ENCODE assay signal across 26 cellular contexts in genomic region chr20:25176184-25176583, GRCh38. TPM values are rescaled to one million over a fixed set of nuclear protein-coding genes. Genes with fewer than 3 reads are reported as not detected.
DNase-seq lines count a peak whose midpoint lies in the region; ATAC-seq, FAIRE-seq and TF ChIP-seq lines count a peak whose summit lies in the region.
"Had no signal": no experiment of that assay in that cellular context is flagged by ENCODE, and none has a peak within 500 bp of the region (broad histone marks: within the 10 kb centered on the region; RNA-seq: fewer than 3 reads in every experiment).

No MANE protein-coding gene starts in this region.

- no peak for DNase-seq in HepG2 (ENCODE audit: low spot score)
- no peak for DNase-seq in right lobe of liver
- DNase-seq in RWPE1 (ENCODE audit: low spot score): no peak
- no peak for DNase-seq in urothelium cell line (ENCODE audit: low spot score)
- no peak for DNase-seq in pons (ENCODE audit: low spot score)
- no peak for DNase-seq in HEK293T (ENCODE audit: extremely low spot score)
- DNase-seq in epidermal melanocyte (ENCODE audit: insufficient read length, low spot score): no peak
- DNase-seq: ACHN; BE2C; C1 segment of cervical spinal cord; CD4-positive, alpha-beta memory T cell; CD4-positive, CD25-positive, alpha-beta regulatory T cell; COR-L47; DMS 273 treated with DMSO at 0.1 percent for 48 hours; DMS153; DMS53; DMS79; DND-41; EL; GDM1 had no signal

- H3K36me3 ChIP-seq in HepG2 (replicated peaks in 1 of 2; ENCODE audit: control insufficient read depth in 1 of 2, insufficient read depth in 2 of 2, low read length in 2 of 2): no peaks in the 10 kb centered on the region
- no peaks in the 10 kb centered on the region for H3K36me3 ChIP-seq in right lobe of liver
- no peaks in the 10 kb centered on the region for H3K36me3 ChIP-seq in Loucy (ENCODE audit: insufficient read depth, low read length)
- H3K36me3 ChIP-seq: BE2C, BLaER1 had no signal

- TF ChIP-seq POLR2A in HepG2 (IDR thresholded peaks at IDR 0.05; ENCODE audit: insufficient read depth in 1 of 2, low read depth in 2 of 2, low read length in 2 of 2) (no peak), right lobe of liver (IDR thresholded peaks at IDR 0.05) (no peak)

- 7% methylated on average over 3 of the region's 3 CpGs for WGBS in HepG2 (ENCODE audit: low lambda C conversion rate)
- WGBS in right lobe of liver (ENCODE audit: insufficient coverage, low coverage, low lambda C conversion rate, missing lambda C conversion rate): 60% methylated on average over 3 of the region's 3 CpGs

- H3K9me3 ChIP-seq in HepG2 (ENCODE audit: low read length) (peaks cover 10% of the 10 kb centered on the region), right lobe of liver (no peaks in the 10 kb centered on the region), Loucy (ENCODE audit: insufficient read depth, low read depth, low read length) (no peaks in the 10 kb centered on the region)
- H3K9me3 ChIP-seq: BE2C had no signal

- TF ChIP-seq EP300 in HepG2 (IDR thresholded peaks at IDR 0.05; ENCODE audit: low read depth in 2 of 2, low read length in 2 of 2): no peak
- no peak for TF ChIP-seq EP300 in HepG2 (CRISPR knock-in tag; IDR thresholded peaks at IDR 0.05; ENCODE audit: borderline replicate concordance)

- no peaks in the 10 kb centered on the region for H3K79me2 ChIP-seq in HepG2 (ENCODE audit: insufficient read depth, low read length)
- H3K79me2 ChIP-seq in Loucy (ENCODE audit: insufficient read depth, low read length): no peaks in the 10 kb centered on the region

- CTCF ChIA-PET in HepG2 (lab: Yijun Ruan, JAX; ENCODE audit: low intra/inter-chr PET ratio, low total read pairs) (no interaction called here), RWPE1 (lab: Yijun Ruan, JAX) (no interaction called here), HEK293T (lab: Yijun Ruan, JAX) (interaction anchor here (0.6 kb wide), 1 partner anchor 1237 kb away, joined by 4 read pairs; no protein-coding TSS in a partner anchor)

- FAIRE-seq in HepG2 (lab: Jason Lieb, UNC) (no peak), urothelium cell line (lab: Jason Lieb, UNC) (peak; percentile 9)
- FAIRE-seq: GM12878, GM12892, GM18507 had no signal

- BruUV-seq in HepG2 (replicated peaks; lab: Mats Ljungman, UMichigan): no TSS peak

- H2AFZ ChIP-seq in HepG2 (ENCODE audit: low read length) (peak overlapping the region; percentile 15), Loucy (ENCODE audit: low read length) (0 out of 2 replicates have a peak overlapping the region, but pooled peaks have one; percentile 36)

- TF ChIP-seq CTCF in HepG2 (CRISPR knock-in tag; IDR thresholded peaks at IDR 0.05): no peak
- no peak for TF ChIP-seq CTCF in right lobe of liver (IDR thresholded peaks at IDR 0.05)
- TF ChIP-seq CTCF in Loucy (conservative IDR thresholded peaks at IDR 0.05; ENCODE audit: low read length): no peak
- no peak for TF ChIP-seq CTCF in RWPE1 (conservative IDR thresholded peaks at IDR 0.05; ENCODE audit: low read depth)

- TF ChIP-seq RAD21 in HepG2 (CRISPR knock-in tag; IDR thresholded peaks at IDR 0.05): no peak

- POLR2A ChIA-PET in HepG2 (lab: Yijun Ruan, JAX) (interaction anchor here (1.2 to 4.0 kb wide), 2 partner anchors 11 to 19 kb away, joined by 8 to 24 read pairs; partner anchors contain the start of gene ENTPD6), RWPE1 (lab: Yijun Ruan, JAX; ENCODE audit: low non-redundant PET) (no interaction called here), HEK293T (lab: Yijun Ruan, JAX) (no interaction called here)

- H3K9me2 ChIP-seq in Loucy (replicated peaks; ENCODE audit: low read depth, low read length): no peaks in the 10 kb centered on the region

- H3K9ac ChIP-seq in HepG2 (ENCODE audit: insufficient read depth, low read depth, low read length) (no peak overlapping the region), Loucy (ENCODE audit: low read depth, low read length, poor library complexity, severe bottlenecking) (no peak overlapping the region)
- H3K9ac ChIP-seq: BLaER1 had no signal

- no peaks in the 10 kb centered on the region for H3F3A ChIP-seq in Loucy (ENCODE audit: low read depth)

- H3K27ac ChIP-seq in HepG2 (ENCODE audit: extremely low read length, insufficient read depth, low read length) (no peak overlapping the region), right lobe of liver (no peak overlapping the region), RWPE1 (peak overlapping the region; percentile 17; the same call in 1 of the 2 replicates)
- H3K27ac ChIP-seq: 22Rv1, BLaER1 had no signal

- H3K27me3 ChIP-seq in HepG2 (ENCODE audit: control insufficient read depth in 1 of 2, insufficient read depth in 2 of 2, low read length in 2 of 2) (no peaks in the 10 kb centered on the region), right lobe of liver (no peaks in the 10 kb centered on the region), Loucy (ENCODE audit: insufficient read depth, low read length, poor library complexity, severe bottlenecking) (no peaks in the 10 kb centered on the region)
- H3K27me3 ChIP-seq: BE2C, BLaER1 had no signal

- H3K4me3 ChIP-seq in HepG2 (replicated peaks in 1 of 3; ENCODE audit: insufficient read depth in 1 of 3, low read depth in 2 of 3, low read length in 3 of 3) (no peak overlapping the region), right lobe of liver (no peak overlapping the region), Loucy (ENCODE audit: low read length, poor library complexity, severe bottlenecking) (no peak overlapping the region)
- H3K4me3 ChIP-seq: BLaER1, GM12878 had no signal

- in situ Hi-C loops in HepG2 (cut with HindIII; ENCODE audit: extremely low pct_ligation_motif_present, low pct_unique_long_range_greater_than_20kb): loop anchor here (5.0 kb wide), 2 partner anchors 34 to 94 kb away; partner anchors contain the start of gene VSX1

- ATAC-seq in HepG2: peak; percentile 32
- ATAC-seq in right lobe of liver: no peak
- ATAC-seq: GM12878 had no signal

- H4K20me1 ChIP-seq in HepG2 (ENCODE audit: insufficient read depth, low read length) (no peaks in the 10 kb centered on the region), Loucy (ENCODE audit: insufficient read depth, low read length, poor library complexity, severe bottlenecking) (no peaks in the 10 kb centered on the region)
- H4K20me1 ChIP-seq: BLaER1 had no signal

- intact Hi-C loops in HepG2 (cut with micrococcal nuclease; ENCODE audit: unreplicated experiment) (no loop called here), right lobe of liver (cut with DNase I) (loop anchor here in 1 of 2 donors (10.0 kb wide), 2 partner anchors 101 to 181 kb away; partner anchors contain the start of gene APMAP)

- H3K4me1 ChIP-seq in HepG2 (ENCODE audit: insufficient read depth, low read length) (peaks cover 57% of the 10 kb centered on the region), right lobe of liver (no peaks in the 10 kb centered on the region), Loucy (ENCODE audit: insufficient read depth, low read length, poor library complexity, severe bottlenecking) (no peaks in the 10 kb centered on the region)
- H3K4me1 ChIP-seq: BE2C, BLaER1 had no signal

- H3K4me2 ChIP-seq in HepG2 (ENCODE audit: low read depth, low read length): peak overlapping the region; percentile 41
- H3K4me2 ChIP-seq in Loucy (ENCODE audit: low read depth, low read length, poor library complexity, severe bottlenecking): no peak overlapping the region
- H3K4me2 ChIP-seq: BLaER1 had no signal

TF ChIP-seq in HepG2, 621 proteins besides CTCF, POLR2A, EP300 and RAD21 (continues in another document):
- TF ChIP-seq ETS1 (CRISPR knock-in tag; IDR thresholded peaks at IDR 0.05): no peak

TF ChIP-seq in HEK293T, 16 proteins besides CTCF, POLR2A, EP300 and RAD21 (continues in another document):
- TF ChIP-seq FOXM1 (IDR thresholded peaks at IDR 0.05; ENCODE audit: borderline replicate concordance): no peak
- no peak for TF ChIP-seq NFRKB (IDR thresholded peaks at IDR 0.05)
- TF ChIP-seq PKNOX1 (IDR thresholded peaks at IDR 0.05): no peak
- no peak for TF ChIP-seq FOXA1 (IDR thresholded peaks at IDR 0.05)
- no peak for TF ChIP-seq TARDBP (IDR thresholded peaks at IDR 0.05)
- TF ChIP-seq L3MBTL2 (conservative IDR thresholded peaks at IDR 0.05): no peak
- TF ChIP-seq FOXK2 (IDR thresholded peaks at IDR 0.05): no peak
- no peak for TF ChIP-seq ELF4 (IDR thresholded peaks at IDR 0.05)
- TF ChIP-seq SP1 (IDR thresholded peaks at IDR 0.05): no peak
- no peak for TF ChIP-seq ZNF384 (IDR thresholded peaks at IDR 0.05)

RNA-seq across cellular contexts. Expression of gene ENTPD6, which starts 19.3 kb away (rescaled TPM):
- total RNA-seq in HepG2 (2016; rRNA removed; fragmentation: Illumina TruSeq; extraction: Trizol): 98.4 and 164 TPM in 2 replicates
- 67.6 and 72.5 TPM in 2 replicates for total RNA-seq in HepG2 (2016; cell fraction: cytosol; rRNA removed; fragmentation: Illumina TruSeq; extraction: Trizol; ENCODE audit: low read depth)
- 90.5 and 177 TPM in 2 replicates for total RNA-seq in HepG2 (2016; cell fraction: insoluble cytoplasmic fraction; rRNA removed; fragmentation: Illumina TruSeq; extraction: Trizol)
- total RNA-seq in HepG2 (2016; cell fraction: membrane; rRNA removed; fragmentation: Illumina TruSeq; extraction: Trizol): 139 and 152 TPM in 2 replicates
- total RNA-seq in HepG2 (2016; cell fraction: nucleus; rRNA removed; fragmentation: Illumina TruSeq; extraction: Trizol): 149 and 161 TPM in 2 replicates
- polyA plus RNA-seq in HepG2 (2011; rRNA removed): 172 and 221 TPM in 2 replicates
- 185 and 213 TPM in 2 replicates for polyA plus RNA-seq in HepG2 (2011; cell fraction: cytosol; rRNA removed)
- polyA plus RNA-seq in HepG2 (2011; cell fraction: nucleus; rRNA removed): 538 and 633 TPM in 2 replicates
- 90.9 and 112 TPM in 2 replicates for polyA plus RNA-seq in HepG2 (2012)
- 59.4 and 67.7 TPM in 2 replicates for polyA plus RNA-seq in HepG2 (2016; cell fraction: cytosol; fragmentation: Illumina TruSeq; extraction: Trizol; ENCODE audit: low read depth)
- polyA plus RNA-seq in HepG2 (2016; cell fraction: insoluble cytoplasmic fraction; fragmentation: Illumina TruSeq; extraction: Trizol; ENCODE audit: low read depth): 85.6 and 91.9 TPM in 2 replicates
- polyA plus RNA-seq in HepG2 (2016; cell fraction: membrane; fragmentation: Illumina TruSeq; extraction: Trizol; ENCODE audit: low read depth): 104 and 119 TPM in 2 replicates
- polyA plus RNA-seq in HepG2 (2016; cell fraction: nucleus; fragmentation: Illumina TruSeq; extraction: Trizol; ENCODE audit: insufficient read depth, low read depth): 320 and 321 TPM in 2 replicates
- 25.3 and 228 TPM in 2 replicates for polyA minus RNA-seq in HepG2 (2011; rRNA and poly(A)+ RNA removed; ENCODE audit: low replicate concordance)
- 56.6 and 60.3 TPM in 2 replicates for polyA minus RNA-seq in HepG2 (2011; cell fraction: cytosol; rRNA and poly(A)+ RNA removed)
- polyA minus RNA-seq in HepG2 (2011; cell fraction: nucleus; rRNA and poly(A)+ RNA removed): 98.2 and 106 TPM in 2 replicates
- 10 to 100 TPM; 28.8 to 48.4 (median 34.6) TPM for total RNA-seq in right lobe of liver
